Comparison of ENCODE assay signal across 27 cellular contexts in the genomic region with DNA sequence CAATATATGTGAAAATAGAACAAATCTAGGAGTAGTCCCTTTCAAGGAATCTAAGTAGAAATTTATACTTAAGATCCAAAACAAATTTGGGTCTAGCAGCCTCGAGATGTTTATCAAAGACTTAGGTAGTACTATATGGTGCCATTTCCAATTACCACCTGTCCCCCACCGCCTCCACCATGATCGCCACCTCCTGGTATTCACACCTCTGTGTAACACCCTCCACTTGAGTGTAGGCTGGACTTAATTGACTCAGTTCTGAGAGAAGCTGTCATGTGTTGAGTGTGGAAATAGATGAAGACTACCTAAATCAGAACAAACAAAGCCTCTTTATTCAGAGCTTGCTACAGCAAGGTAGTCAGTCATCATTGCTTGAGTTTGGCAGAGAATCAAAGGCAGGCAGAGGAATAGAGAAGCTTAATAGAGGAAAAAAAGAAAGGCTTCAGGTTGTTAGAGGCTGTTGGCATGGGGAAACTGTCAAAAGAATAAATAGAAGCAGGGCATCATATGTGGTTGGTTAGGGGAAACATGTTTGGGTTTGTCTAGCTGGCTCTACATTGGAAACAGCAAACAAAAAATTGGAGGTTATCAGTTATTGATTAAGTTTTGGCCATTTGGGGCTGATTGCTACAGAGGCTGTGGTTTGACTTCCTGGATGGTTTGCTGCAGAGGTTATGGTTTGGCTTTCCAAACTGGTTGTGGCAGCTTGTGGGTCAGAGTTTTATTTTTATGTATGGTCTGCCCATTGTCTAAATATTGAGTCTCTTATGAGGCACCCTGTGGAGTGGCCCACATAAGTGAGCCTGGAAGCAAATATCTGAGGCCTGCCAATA.
DNase-seq lines count a peak whose midpoint lies in the region; ATAC-seq, FAIRE-seq and TF ChIP-seq lines count a peak whose summit lies in the region.
"Had no signal": no experiment of that assay in that cellular context is flagged by ENCODE, and none has a peak within 500 bp of the region (broad histone marks: within the 10 kb centered on the region; RNA-seq: fewer than 3 reads in every experiment).

No MANE protein-coding gene starts in this region.

- H3K27ac Mint-ChIP-seq in endodermal cell = no peak overlapping the region
- H3K27ac Mint-ChIP-seq: nephron, T-helper 17 cell had no signal

- no peaks in the 10 kb centered on the region for H3K9me3 Mint-ChIP-seq in endodermal cell
- H3K9me3 Mint-ChIP-seq: nephron had no signal

- no peak overlapping the region for H3K27ac ChIP-seq in endodermal cell (ENCODE audit: low read depth, low read length)
- H3K27ac ChIP-seq: C4-2B, left lung, Peyer's patch, SJSA1, thyroid gland, WERI-Rb-1 had no signal

- in situ Hi-C loops in SK-MEL-5 (cut with HindIII; ENCODE audit: low pct_unique_long_range_greater_than_20kb, low sequenced_read_pairs) = no loop called here

- no peaks in the 10 kb centered on the region for H3K36me3 ChIP-seq in endodermal cell (ENCODE audit: control insufficient read depth, insufficient read depth, low read length)
- H3K36me3 ChIP-seq: left lung, Peyer's patch, SJSA1, thyroid gland, WERI-Rb-1 had no signal

- no peaks in the 10 kb centered on the region for H3K36me3 Mint-ChIP-seq in endodermal cell (ENCODE audit: low read depth)

- FAIRE-seq in GM18507 (lab: Jason Lieb, UNC) = peak; percentile 21
- FAIRE-seq: endometrium, G401.6 had no signal

- H3K4me3 ChIP-seq in endodermal cell (ENCODE audit: low read length) = no peak overlapping the region
- H3K4me3 ChIP-seq: left lung, Peyer's patch, SJSA1, thyroid gland had no signal

- no peaks in the 10 kb centered on the region for H3K4me1 Mint-ChIP-seq in endodermal cell
- H3K4me1 Mint-ChIP-seq: nephron, T-helper 17 cell had no signal

- DNase-seq in COLO668 (lab: John Stamatoyannopoulos, UW; ENCODE audit: unreplicated experiment) = peak; percentile 39
- no peak for DNase-seq in GM18507 (ENCODE audit: extremely low spot score, insufficient read length, low read depth)
- DNase-seq in SK-MEL-5 (ENCODE audit: low read depth, low spot score) = peak; percentile 62
- DNase-seq in T-helper 9 cell = no peak
- DNase-seq in endodermal cell = no peak
- DNase-seq in nucleus accumbens (lab: John Stamatoyannopoulos, UW) = no peak
- DNase-seq: activated CD4-positive, alpha-beta T cell treated with anti-CD3 and anti-CD28 coated beads, Interleukin-2, amount 50 U/mL, for 48 hours; activated effector memory CD4-positive, alpha-beta T cell treated with anti-CD3 and anti-CD28 coated beads, Interleukin-2, amount 50 U/mL, for 16 hours; cortex of kidney; glutamatergic neuron; HCEC 1CT; left lung; MV-4-11; NCI-H2171 treated with DMSO at 0.1 percent for 48 hours; Peyer's patch; stimulated activated CD4-positive, alpha-beta T cell treated with anti-CD3 and anti-CD28 coated beads, Interleukin-2, amount 100 ng/mL, for 24 hours; stimulated activated naive CD4-positive, alpha-beta T cell; T-helper 17 cell; thyroid gland; WERI-Rb-1 had no signal

- no peaks in the 10 kb centered on the region for H3K27me3 ChIP-seq in endodermal cell (ENCODE audit: control insufficient read depth, insufficient read depth, low read length, poor library complexity, severe bottlenecking)
- H3K27me3 ChIP-seq: left lung, Peyer's patch, SJSA1, thyroid gland had no signal

- no peaks in the 10 kb centered on the region for H3K4me1 ChIP-seq in endodermal cell (ENCODE audit: control insufficient read depth, insufficient read depth, low read length)
- H3K4me1 ChIP-seq: left lung, Peyer's patch, SJSA1, thyroid gland had no signal

- no peak for TF ChIP-seq CTCF in endodermal cell (conservative IDR thresholded peaks at IDR 0.05)

- no peaks in the 10 kb centered on the region for H3K27me3 Mint-ChIP-seq in endodermal cell (ENCODE audit: insufficient read depth)
- H3K27me3 Mint-ChIP-seq: T-helper 17 cell had no signal

- peak; percentile 41 for ATAC-seq in HG03432 (IDR thresholded peaks at IDR 0.05; ENCODE audit: unreplicated experiment)
- ATAC-seq in HG03442 (IDR thresholded peaks at IDR 0.05; ENCODE audit: unreplicated experiment) = no peak
- ATAC-seq: left lung, T-helper 17 cell had no signal

- no peak overlapping the region for H3K4me3 Mint-ChIP-seq in endodermal cell
- H3K4me3 Mint-ChIP-seq: nephron, T-helper 17 cell had no signal

- no peak overlapping the region for H3K9ac ChIP-seq in endodermal cell (ENCODE audit: extremely low read depth, low read length, poor library complexity, severe bottlenecking)

- 94 to 100% methylated on average over 1 to 3 of the region's 3 CpGs for WGBS in endodermal cell (ENCODE audit: insufficient coverage in 1 of 2, insufficient read length in 1 of 2), 2 experiments

- no peaks in the 10 kb centered on the region for H3K9me3 ChIP-seq in endodermal cell (ENCODE audit: control insufficient read depth, low read length)
- H3K9me3 ChIP-seq: left lung, Peyer's patch, SJSA1, thyroid gland had no signal

Comparison
In these comparisons a context has a peak if more than half of its experiments do, and no peak if none do; other contexts are left out.
1. DNase-seq: peak in COLO668 (single experiment) and SK-MEL-5 (single experiment); none in GM18507 (single experiment), T-helper 9 cell (single experiment), endodermal cell (single experiment) and nucleus accumbens (0 of 56).